Comparison of ENCODE assay signal across 28 cellular contexts in the genomic region with DNA sequence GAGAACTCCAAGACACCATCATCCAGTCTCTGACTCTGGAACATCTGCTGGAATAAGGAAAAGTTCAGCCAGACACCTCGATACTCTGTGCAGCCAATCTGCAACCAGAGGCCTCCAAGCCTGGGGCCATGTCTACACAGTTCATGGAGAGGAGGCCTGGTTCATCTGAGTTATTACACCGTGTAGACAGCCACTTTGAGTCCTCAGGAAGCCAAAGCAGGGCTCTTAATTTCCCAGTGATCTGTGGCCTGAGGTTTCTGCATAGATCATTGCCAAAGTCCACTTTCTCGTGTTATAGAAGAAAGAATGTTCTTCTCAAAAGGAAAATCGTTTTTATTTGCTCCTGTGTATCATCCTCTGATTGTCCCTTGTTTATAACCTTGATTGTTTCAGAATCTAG. TPM values are rescaled to one million over a fixed set of nuclear protein-coding genes. Genes with fewer than 3 reads are reported as not detected.
"Had no signal": no experiment of that assay in that cellular context is flagged by ENCODE, and none has a peak within 500 bp of the region (broad histone marks: within the 10 kb centered on the region; RNA-seq: fewer than 3 reads in every experiment).

No MANE protein-coding gene starts in this region.

- H3K27ac Mint-ChIP-seq: dendritic cell treated with granulocyte-macrophage colony-stimulating factor and Interleukin-4, amounts not matched to agents 40 ng/mL and 50 ng/mL, for 4 days; effector memory CD8-positive, alpha-beta T cell; endodermal cell; immature natural killer cell; mesothelial cell of epicardium; naive B cell had no signal

- H3K4me3 Mint-ChIP-seq: dendritic cell treated with granulocyte-macrophage colony-stimulating factor and Interleukin-4, amounts not matched to agents 40 ng/mL and 50 ng/mL, for 4 days; effector memory CD8-positive, alpha-beta T cell; endodermal cell; immature natural killer cell; mesothelial cell of epicardium; naive B cell had no signal

- ATAC-seq: effector memory CD8-positive, alpha-beta T cell; esophagus mucosa; foreskin keratinocyte; gastroesophageal sphincter; heart left ventricle; left lung; left ventricle myocardium superior had no signal

- H3K36me3 Mint-ChIP-seq: immature natural killer cell, mesothelial cell of epicardium, naive B cell had no signal

- H3K4me1 Mint-ChIP-seq: endodermal cell, immature natural killer cell, naive B cell had no signal

- H3K9me3 Mint-ChIP-seq: effector memory CD8-positive, alpha-beta T cell; endodermal cell; immature natural killer cell; naive B cell had no signal

- DNase-seq: colonic mucosa; cortex of kidney; effector CD8-positive, alpha-beta T cell; effector memory CD8-positive, alpha-beta T cell; endodermal cell; erythroblast; heart left ventricle; hypothalamus; immature natural killer cell; islet precursor cell; kidney; kidney glomerular epithelial cell; left lung; left ventricle myocardium superior; lower lobe of right lung; mesenchymal stem cell; mucosa of descending colon; naive B cell had no signal

RNA-seq across cellular contexts. Expression of a gene that starts 30.8 kb away (rescaled TPM):
- total RNA-seq: dermis microvascular lymphatic vessel endothelial cell, endodermal cell, fibroblast of lung, fibroblast of villous mesenchyme, lung microvascular endothelial cell, myocyte had no signal
